Comparison of ENCODE assay signal across 1 cellular context in the genomic region with DNA sequence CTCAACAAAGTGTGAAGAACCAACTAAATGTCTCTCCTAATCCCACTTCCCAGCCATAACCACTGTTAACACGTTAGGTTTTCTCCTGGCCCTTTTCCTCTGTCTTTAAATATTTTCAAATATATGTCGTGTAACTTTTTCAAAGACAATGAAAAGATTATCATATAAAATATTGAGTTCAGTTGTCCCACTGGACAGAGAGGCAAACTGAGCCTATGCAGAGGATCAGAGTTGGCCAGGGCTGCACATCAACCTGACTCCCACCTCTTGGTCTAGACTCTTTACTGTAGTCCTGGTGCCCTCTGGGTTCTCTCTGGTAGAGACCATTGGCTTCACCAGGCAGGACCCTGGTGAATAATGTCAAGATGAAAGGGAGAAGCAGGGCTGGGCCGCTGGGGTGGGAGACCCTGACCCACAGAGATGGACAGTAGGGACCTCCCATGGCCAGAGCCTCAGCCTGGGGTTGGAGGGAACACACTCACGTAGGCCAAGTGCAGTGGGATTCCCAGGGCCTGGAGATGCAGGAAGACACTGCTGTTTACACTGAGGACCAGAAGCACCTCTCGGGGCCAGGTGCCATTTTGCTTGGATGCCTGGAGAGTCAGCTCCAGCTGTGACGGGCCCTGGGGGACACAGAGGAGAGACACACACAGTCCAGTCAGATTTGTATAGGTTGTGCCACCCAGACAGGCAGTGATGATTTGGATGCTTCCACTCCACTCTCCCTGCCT.
TF ChIP-seq lines count a peak whose summit lies in the region.

No MANE protein-coding gene starts in this region.

TF ChIP-seq in liver, 16 proteins besides CTCF, POLR2A, EP300 and RAD21:
- TF ChIP-seq SP1 (IDR thresholded peaks at IDR 0.05) (no peak), GABPA (IDR thresholded peaks at IDR 0.05 in 1 of 2, conservative IDR thresholded peaks at IDR 0.05 in 1 of 2) (no peak)
- TF ChIP-seq, protein P1, sequence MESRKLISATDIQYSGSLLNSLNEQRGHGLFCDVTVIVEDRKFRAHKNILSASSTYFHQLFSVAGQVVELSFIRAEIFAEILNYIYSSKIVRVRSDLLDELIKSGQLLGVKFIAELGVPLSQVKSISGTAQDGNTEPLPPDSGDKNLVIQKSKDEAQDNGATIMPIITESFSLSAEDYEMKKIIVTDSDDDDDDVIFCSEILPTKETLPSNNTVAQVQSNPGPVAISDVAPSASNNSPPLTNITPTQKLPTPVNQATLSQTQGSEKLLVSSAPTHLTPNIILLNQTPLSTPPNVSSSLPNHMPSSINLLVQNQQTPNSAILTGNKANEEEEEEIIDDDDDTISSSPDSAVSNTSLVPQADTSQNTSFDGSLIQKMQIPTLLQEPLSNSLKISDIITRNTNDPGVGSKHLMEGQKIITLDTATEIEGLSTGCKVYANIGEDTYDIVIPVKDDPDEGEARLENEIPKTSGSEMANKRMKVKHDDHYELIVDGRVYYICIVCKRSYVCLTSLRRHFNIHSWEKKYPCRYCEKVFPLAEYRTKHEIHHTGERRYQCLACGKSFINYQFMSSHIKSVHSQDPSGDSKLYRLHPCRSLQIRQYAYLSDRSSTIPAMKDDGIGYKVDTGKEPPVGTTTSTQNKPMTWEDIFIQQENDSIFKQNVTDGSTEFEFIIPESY (IDR thresholded peaks at IDR 0.05) = no peak
